ENCODE assay signal across 22 cellular contexts in the genomic region with DNA sequence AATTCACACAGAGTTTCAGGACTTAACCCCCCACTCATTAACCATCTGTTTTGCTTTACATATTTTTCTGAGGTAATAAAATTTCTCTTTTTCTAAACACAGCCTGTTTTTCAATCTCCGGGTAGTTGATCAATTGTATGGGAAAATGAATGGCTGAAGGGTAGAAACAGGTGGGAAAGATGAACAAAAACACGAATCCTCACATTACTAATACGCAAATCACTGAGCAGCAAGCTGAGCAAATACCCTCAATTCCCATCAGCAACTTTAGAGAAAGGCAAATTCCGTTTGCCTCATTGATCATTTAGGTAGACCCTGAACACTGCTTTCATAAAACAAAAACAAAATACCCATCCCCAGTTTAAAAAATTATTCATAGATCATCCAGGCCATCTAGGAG. TPM values are rescaled to one million over a fixed set of nuclear protein-coding genes. Genes with fewer than 3 reads are reported as not detected.
DNase-seq lines count a peak whose midpoint lies in the region; ATAC-seq, FAIRE-seq and TF ChIP-seq lines count a peak whose summit lies in the region.
"Had no signal": no experiment of that assay in that cellular context is flagged by ENCODE, and none has a peak within 500 bp of the region (broad histone marks: within the 10 kb centered on the region; RNA-seq: fewer than 3 reads in every experiment).

No MANE protein-coding gene starts in this region.

- FAIRE-seq in GM12892 (lab: Jason Lieb, UNC), result peak; percentile 58

- H3K27me3 ChIP-seq in upper lobe of right lung, result no peaks in the 10 kb centered on the region
- H3K27me3 ChIP-seq: body of pancreas, right lobe of liver had no signal

- intact Hi-C loops in upper lobe of right lung (cut with DNase I), result no loop called here

- H3K4me3 Mint-ChIP-seq in activated CD8-positive, alpha-beta memory T cell treated with anti-CD3 and anti-CD28 coated beads, Interleukin-2, amount 10 ng/mL, durations not matched to agents 7 days and 5 days, result peak overlapping the region; percentile 22
- peak overlapping the region; percentile 2 for H3K4me3 Mint-ChIP-seq in activated CD4-positive, alpha-beta memory T cell treated with anti-CD3 and anti-CD28 coated beads, Interleukin-2, amount 10 ng/mL, durations not matched to agents 7 days and 5 days
- H3K4me3 Mint-ChIP-seq in naive thymus-derived CD8-positive, alpha-beta T cell, result peak overlapping the region in 3 of 10 donors; percentile 7 to 29 (median 7)
- H3K4me3 Mint-ChIP-seq: nephron progenitor cell had no signal

- no peaks in the 10 kb centered on the region for H3K27me3 Mint-ChIP-seq in activated CD8-positive, alpha-beta memory T cell treated with anti-CD3 and anti-CD28 coated beads, Interleukin-2, amount 10 ng/mL, durations not matched to agents 7 days and 5 days
- no peaks in the 10 kb centered on the region for H3K27me3 Mint-ChIP-seq in activated CD4-positive, alpha-beta memory T cell treated with anti-CD3 and anti-CD28 coated beads, Interleukin-2, amount 10 ng/mL, durations not matched to agents 7 days and 5 days
- H3K27me3 Mint-ChIP-seq in naive thymus-derived CD8-positive, alpha-beta T cell, result no peaks in the 10 kb centered on the region

- H3K4me1 ChIP-seq in upper lobe of right lung, result peaks cover 12% of the 10 kb centered on the region

- peak overlapping the region; percentile 56 for H3K27ac Mint-ChIP-seq in activated CD8-positive, alpha-beta memory T cell treated with anti-CD3 and anti-CD28 coated beads, Interleukin-2, amount 10 ng/mL, durations not matched to agents 7 days and 5 days
- peak overlapping the region; percentile 59 for H3K27ac Mint-ChIP-seq in activated CD4-positive, alpha-beta memory T cell treated with anti-CD3 and anti-CD28 coated beads, Interleukin-2, amount 10 ng/mL, durations not matched to agents 7 days and 5 days
- peak overlapping the region in 8 of 10 donors; percentile 1 to 100 (median 70) for H3K27ac Mint-ChIP-seq in naive thymus-derived CD8-positive, alpha-beta T cell
- H3K27ac Mint-ChIP-seq: nephron progenitor cell had no signal

- ATAC-seq in activated CD8-positive, alpha-beta memory T cell treated with anti-CD3 and anti-CD28 coated beads, Interleukin-2, amount 10 ng/mL, durations not matched to agents 7 days and 5 days, result no peak
- no peak for ATAC-seq in naive thymus-derived CD8-positive, alpha-beta T cell
- no peak for ATAC-seq in GM21576 (IDR thresholded peaks at IDR 0.05; ENCODE audit: unreplicated experiment)
- ATAC-seq in HG03571 (IDR thresholded peaks at IDR 0.05; ENCODE audit: unreplicated experiment), result no peak
- ATAC-seq in upper lobe of right lung, result no peak
- ATAC-seq: activated CD4-positive, CD25-positive, alpha-beta regulatory T cell treated with anti-CD3 and anti-CD28 coated beads, Interleukin-2, amount 50 U/mL, for 24 hours; body of pancreas; right lobe of liver had no signal

- no peak overlapping the region for H3K4me3 ChIP-seq in upper lobe of right lung
- H3K4me3 ChIP-seq: body of pancreas, right lobe of liver, thoracic aorta had no signal

- TF ChIP-seq CTCF in upper lobe of right lung (IDR thresholded peaks at IDR 0.05), result no peak

- no peak overlapping the region for H3K27ac ChIP-seq in upper lobe of right lung
- H3K27ac ChIP-seq: body of pancreas, KMS-11, parathyroid adenoma had no signal

- H3K4me1 Mint-ChIP-seq in activated CD8-positive, alpha-beta memory T cell treated with anti-CD3 and anti-CD28 coated beads, Interleukin-2, amount 10 ng/mL, durations not matched to agents 7 days and 5 days, result peaks cover 60% of the 10 kb centered on the region
- H3K4me1 Mint-ChIP-seq in activated CD4-positive, alpha-beta memory T cell treated with anti-CD3 and anti-CD28 coated beads, Interleukin-2, amount 10 ng/mL, durations not matched to agents 7 days and 5 days, result peaks cover 64% of the 10 kb centered on the region
- H3K4me1 Mint-ChIP-seq in naive thymus-derived CD8-positive, alpha-beta T cell, result peaks cover 17 to 56% (median 31%) of the 10 kb centered on the region in 4 donors

- POLR2A ChIA-PET in activated CD4-positive, alpha-beta memory T cell treated with anti-CD3 and anti-CD28 coated beads, Interleukin-2, amount 10 ng/mL, durations not matched to agents 7 days and 5 days (lab: Charles Lee), result interaction anchor here (1.2 to 5.5 kb wide), 6 partner anchors 10 to 179 kb away, joined by 3 to 106 read pairs (median 22); a partner anchor contains a TSS
- POLR2A ChIA-PET in naive thymus-derived CD8-positive, alpha-beta T cell (lab: Charles Lee), result interaction anchor here (0.6 to 3.5 kb wide), 4 partner anchors 10 to 1418 kb away, joined by 3 to 46 read pairs (median 20); a partner anchor contains a TSS

- no peaks in the 10 kb centered on the region for H3K9me3 Mint-ChIP-seq in activated CD8-positive, alpha-beta memory T cell treated with anti-CD3 and anti-CD28 coated beads, Interleukin-2, amount 10 ng/mL, durations not matched to agents 7 days and 5 days (ENCODE audit: low read depth)
- H3K9me3 Mint-ChIP-seq in activated CD4-positive, alpha-beta memory T cell treated with anti-CD3 and anti-CD28 coated beads, Interleukin-2, amount 10 ng/mL, durations not matched to agents 7 days and 5 days, result no peaks in the 10 kb centered on the region
- H3K9me3 Mint-ChIP-seq in naive thymus-derived CD8-positive, alpha-beta T cell, result peaks cover 0 to 2% (median 0%) of the 10 kb centered on the region in 9 donors
- H3K9me3 Mint-ChIP-seq: nephron progenitor cell had no signal

- DNase-seq in activated CD8-positive, alpha-beta memory T cell treated with anti-CD3 and anti-CD28 coated beads, Interleukin-2, amount 10 ng/mL, durations not matched to agents 7 days and 5 days, result no peak
- no peak for DNase-seq in activated CD8-positive, alpha-beta memory T cell treated with anti-CD3 and anti-CD28 coated beads, Interleukin-2, amount 50 U/mL, for 4 hours
- DNase-seq in GM12892 (ENCODE audit: insufficient read length) (no peak), upper lobe of right lung (no peak)
- no peak for DNase-seq in activated CD4-positive, alpha-beta memory T cell treated with anti-CD3 and anti-CD28 coated beads, Interleukin-2, amount 10 ng/mL, durations not matched to agents 7 days and 5 days
- DNase-seq in naive thymus-derived CD8-positive, alpha-beta T cell, result no peak
- DNase-seq: body of pancreas, C1 segment of cervical spinal cord, DMS53, GF-D8, H7, NCI-H187 treated with DMSO at 0.1 percent for 48 hours, NCI-H226, nephron progenitor cell, right lobe of liver, RPMI8226 had no signal

- no peaks in the 10 kb centered on the region for H3K9me3 ChIP-seq in upper lobe of right lung
- H3K9me3 ChIP-seq: body of pancreas, right lobe of liver, thoracic aorta had no signal

- H3K36me3 Mint-ChIP-seq in activated CD8-positive, alpha-beta memory T cell treated with anti-CD3 and anti-CD28 coated beads, Interleukin-2, amount 10 ng/mL, durations not matched to agents 7 days and 5 days, result peaks cover 2% of the 10 kb centered on the region
- no peaks in the 10 kb centered on the region for H3K36me3 Mint-ChIP-seq in activated CD4-positive, alpha-beta memory T cell treated with anti-CD3 and anti-CD28 coated beads, Interleukin-2, amount 10 ng/mL, durations not matched to agents 7 days and 5 days (ENCODE audit: low read depth)
- H3K36me3 Mint-ChIP-seq in naive thymus-derived CD8-positive, alpha-beta T cell, result no peaks in the 10 kb centered on the region

- H3K36me3 ChIP-seq in upper lobe of right lung, result no peaks in the 10 kb centered on the region
- H3K36me3 ChIP-seq: right lobe of liver, thoracic aorta had no signal

- CTCF ChIA-PET in activated CD8-positive, alpha-beta memory T cell treated with anti-CD3 and anti-CD28 coated beads, Interleukin-2, amount 10 ng/mL, durations not matched to agents 7 days and 5 days (lab: Charles Lee), result interaction anchor here (0.6 to 4.1 kb wide), 10 partner anchors 9 to 689 kb away, joined by 3 to 88 read pairs (median 12); a partner anchor contains a TSS
- CTCF ChIA-PET in activated CD4-positive, alpha-beta memory T cell treated with anti-CD3 and anti-CD28 coated beads, Interleukin-2, amount 10 ng/mL, durations not matched to agents 7 days and 5 days (lab: Charles Lee), result interaction anchor here (1.2 to 5.6 kb wide), 5 partner anchors 10 to 152 kb away, joined by 3 to 130 read pairs (median 17); a partner anchor contains a TSS

- no peak for TF ChIP-seq POLR2A in GM12892 (IDR thresholded peaks at IDR 0.05; ENCODE audit: low read depth, low read length)

RNA-seq across cellular contexts. Expression of a gene that starts 1.9 kb away (rescaled TPM):
- total RNA-seq in activated CD8-positive, alpha-beta memory T cell treated with anti-CD3 and anti-CD28 coated beads, Interleukin-2, amount 10 ng/mL, durations not matched to agents 7 days and 5 days, result 10 to 100 TPM in 1 of 2 experiments, 1 to 10 TPM in 1; 8.3 to 10.4 TPM
- polyA plus RNA-seq in GM12892 (2012; ENCODE audit: missing spikeins), result 18.5 TPM
- 10 to 100 TPM; 12.4 to 12.6 TPM for total RNA-seq in activated CD4-positive, alpha-beta memory T cell treated with anti-CD3 and anti-CD28 coated beads, Interleukin-2, amount 10 ng/mL, durations not matched to agents 7 days and 5 days
- total RNA-seq in naive thymus-derived CD8-positive, alpha-beta T cell, result 1 to 10 TPM; 3.9 to 4.7 TPM
- 1 to 10 TPM; 1.1 to 3.9 (median 1.6) TPM for polyA plus RNA-seq in naive thymus-derived CD8-positive, alpha-beta T cell
- total RNA-seq in upper lobe of right lung, result 25.9 TPM
- total RNA-seq: H7 had no signal

RNA-seq across cellular contexts. Expression of a gene that starts 10.7 kb away (rescaled TPM):
- total RNA-seq in activated CD8-positive, alpha-beta memory T cell treated with anti-CD3 and anti-CD28 coated beads, Interleukin-2, amount 10 ng/mL, durations not matched to agents 7 days and 5 days, result 10 to 100 TPM; 29.8 to 31.5 TPM
- 51.3 TPM for polyA plus RNA-seq in GM12892 (2012; ENCODE audit: missing spikeins)
- total RNA-seq in activated CD4-positive, alpha-beta memory T cell treated with anti-CD3 and anti-CD28 coated beads, Interleukin-2, amount 10 ng/mL, durations not matched to agents 7 days and 5 days, result 10 to 100 TPM; 32.0 TPM
- 10 to 100 TPM; 19.0 to 19.1 TPM for total RNA-seq in naive thymus-derived CD8-positive, alpha-beta T cell
- 10 to 100 TPM; 45.2 to 60.3 (median 55.8) TPM for polyA plus RNA-seq in naive thymus-derived CD8-positive, alpha-beta T cell
- 18.0 TPM for total RNA-seq in upper lobe of right lung
